ENCODE assay signal across 8 cellular contexts in the genomic region with DNA sequence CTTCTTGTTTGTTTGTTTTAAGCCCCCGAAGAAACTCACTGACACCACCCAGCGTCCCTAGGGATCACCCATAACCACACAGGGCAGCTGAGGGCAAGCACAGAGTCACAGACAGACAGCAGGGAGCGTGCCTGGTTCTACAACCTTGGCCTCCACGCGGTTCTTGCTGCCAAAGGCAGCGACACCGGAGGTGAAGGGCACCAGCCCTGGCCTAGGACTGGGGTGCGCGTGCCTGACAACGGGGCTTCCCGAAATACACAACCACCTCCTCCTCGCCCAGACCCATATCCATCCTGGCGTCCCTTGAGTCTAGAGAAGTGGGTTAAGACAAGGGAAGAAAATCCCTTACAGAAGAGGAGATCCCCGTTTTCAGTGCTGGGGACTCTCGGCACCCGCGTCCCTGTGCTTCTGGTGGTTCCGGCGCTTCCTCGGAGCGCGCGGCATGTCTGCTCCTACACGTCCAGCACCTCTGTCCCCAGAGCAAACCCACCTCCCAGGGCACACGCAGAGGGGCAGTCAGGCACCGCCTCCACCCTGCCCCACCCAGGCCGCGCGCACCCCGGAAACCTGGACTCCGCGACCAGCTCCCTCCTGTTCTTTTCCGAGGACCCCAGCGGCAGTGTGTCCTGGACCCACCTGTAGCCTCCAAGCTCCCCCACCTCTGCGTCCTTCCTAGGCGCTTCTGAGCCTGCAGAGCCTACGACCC. TPM values are rescaled to one million over a fixed set of nuclear protein-coding genes. Genes with fewer than 3 reads are reported as not detected.
DNase-seq lines count a peak whose midpoint lies in the region; ATAC-seq and TF ChIP-seq lines count a peak whose summit lies in the region.

No MANE protein-coding gene starts in this region.

- TF ChIP-seq CTCF in foreskin keratinocyte (conservative IDR thresholded peaks at IDR 0.05) (peak; percentile 1), osteoblast (IDR thresholded peaks at IDR 0.05; ENCODE audit: extremely low read depth, low read depth, low read length) (no peak)

- peak overlapping the region; percentile 64 for H2AFZ ChIP-seq in osteoblast (ENCODE audit: low read length)

- H3K9me3 ChIP-seq in osteoblast (ENCODE audit: low read depth, low read length), result no peaks in the 10 kb centered on the region

- H3K27ac ChIP-seq in foreskin keratinocyte, result peak overlapping the region; percentile 58
- H3K27ac ChIP-seq in osteoblast (ENCODE audit: low read depth, low read length), result peak overlapping the region; percentile 94

- H3K27me3 ChIP-seq in foreskin keratinocyte, result no peaks in the 10 kb centered on the region
- no peaks in the 10 kb centered on the region for H3K27me3 ChIP-seq in osteoblast (ENCODE audit: insufficient read depth, low read length)

- H3K4me1 ChIP-seq in foreskin keratinocyte (peaks cover 4% of the 10 kb centered on the region), osteoblast (ENCODE audit: insufficient read depth, low read length) (peaks cover 42% of the 10 kb centered on the region)

- peaks cover 20% of the 10 kb centered on the region for H4K20me1 ChIP-seq in osteoblast (ENCODE audit: insufficient read depth, low read length)

- H3K36me3 ChIP-seq in osteoblast (ENCODE audit: insufficient read depth, low read length), result no peaks in the 10 kb centered on the region

- peak overlapping the region; percentile 84 for H3K4me2 ChIP-seq in osteoblast (ENCODE audit: insufficient read depth, low read length)

- H3K4me3 ChIP-seq in osteoblast (ENCODE audit: insufficient read depth, low read length), result peak overlapping the region; percentile 83

- peaks cover 48% of the 10 kb centered on the region for H3K79me2 ChIP-seq in osteoblast (ENCODE audit: insufficient read depth, low read length)

- DNase-seq in GDM1 (lab: John Stamatoyannopoulos, UW) (peak; percentile 24), NCI-H2029 treated with DMSO at 0.1 percent for 48 hours (lab: John Stamatoyannopoulos, UW) (peak; percentile 79), activated T-helper 1 cell treated with Interleukin-2 at 50 U/mL for 16 hours (ENCODE audit: low read depth) (peak; percentile 20), foreskin keratinocyte (peak in 1 of 2 donors; percentile 19), osteoblast (ENCODE audit: insufficient read length, low spot score, missing footprints) (peak; percentile 96), NCI-H345 treated with DMSO at 0.1 percent for 48 hours (lab: John Stamatoyannopoulos, UW; ENCODE audit: unreplicated experiment) (no peak), midbrain (lab: John Stamatoyannopoulos, UW) (no peak)

- ATAC-seq in GM21825 (IDR thresholded peaks at IDR 0.05; ENCODE audit: unreplicated experiment) (peak; percentile 10), foreskin keratinocyte (peak; percentile 31)

RNA-seq across cellular contexts. Expression of a gene that starts 0.9 kb away (rescaled TPM):
- total RNA-seq in foreskin keratinocyte, result 29.3 and 33.9 TPM in 2 replicates
- 18.5 and 19.9 TPM in 2 replicates for polyA plus RNA-seq in foreskin keratinocyte
- total RNA-seq in osteoblast, result 94.6 and 99.2 TPM in 2 replicates

Comparison
In these comparisons a context has a peak if more than half of its experiments do, and no peak if none do; other contexts are left out.
1. DNase-seq: peak in GDM1 (single experiment), NCI-H2029 treated with DMSO at 0.1 percent for 48 hours (single experiment), activated T-helper 1 cell treated with Interleukin-2 at 50 U/mL for 16 hours (single experiment) and osteoblast (single experiment); none in NCI-H345 treated with DMSO at 0.1 percent for 48 hours (single experiment) and midbrain (single experiment).